13 cellular contexts compared by ENCODE assay signal in genomic region chr5:169670769-169671525, GRCh38. TPM values are rescaled to one million over a fixed set of nuclear protein-coding genes. Genes with fewer than 3 reads are reported as not detected.
A peak's percentile ranks its signal among the peaks of the same experiment; 100 is the strongest.
DNase-seq lines count a peak whose midpoint lies in the region; ATAC-seq and TF ChIP-seq lines count a peak whose summit lies in the region.
"Had no signal": no experiment of that assay in that cellular context is flagged by ENCODE, and none has a peak within 500 bp of the region (broad histone marks: within the 10 kb centered on the region; RNA-seq: fewer than 3 reads in every experiment).

No MANE protein-coding gene starts in this region.

- peaks cover 15 to 23% (median 22%) of the 10 kb centered on the region in 3 donors for H3K4me1 Mint-ChIP-seq in naive B cell

- peak; percentile 96 to 99 for ATAC-seq in activated CD4-positive, CD25-positive, alpha-beta regulatory T cell treated with anti-CD3 and anti-CD28 coated beads, Interleukin-2, amount 50 U/mL, for 24 hours
- peak; percentile 97 for ATAC-seq in GM21515 (IDR thresholded peaks at IDR 0.05; ENCODE audit: unreplicated experiment)
- peak; percentile 92 for ATAC-seq in HG03139 (IDR thresholded peaks at IDR 0.05; ENCODE audit: unreplicated experiment)
- ATAC-seq in naive B cell (ENCODE audit: low read depth in 2 of 2) = peak; percentile 25 to 52
- ATAC-seq: K562 had no signal

- H3K27ac ChIP-seq in coronary artery (no peak overlapping the region), left ventricle myocardium inferior (replicated peaks) (no peak overlapping the region)
- H3K27ac ChIP-seq: 22Rv1, brain microvascular endothelial cell, skin epidermis had no signal

- no peaks in the 10 kb centered on the region for H3K27me3 Mint-ChIP-seq in naive B cell

- no peaks in the 10 kb centered on the region for H3K9me3 ChIP-seq in left ventricle myocardium inferior (replicated peaks)

- DNase-seq in activated CD4-positive, CD25-positive, alpha-beta regulatory T cell treated with anti-CD3 and anti-CD28 coated beads, Interleukin-2, amount 50 U/mL, for 72 hours = no peak
- DNase-seq in naive B cell (no peak), coronary artery (ENCODE audit: low spot score) (no peak), amygdala (lab: John Stamatoyannopoulos, UW) (no peak), left ventricle myocardium inferior (no peak)
- DNase-seq: brain microvascular endothelial cell, mammary epithelial cell had no signal

- TF ChIP-seq CTCF in coronary artery (IDR thresholded peaks at IDR 0.05) (no peak), left ventricle myocardium inferior (IDR thresholded peaks at IDR 0.05; ENCODE audit: borderline replicate concordance) (no peak)

- peak overlapping the region in 1 of 8 donors; percentile 17 for H3K4me3 Mint-ChIP-seq in naive B cell

- peaks cover 17% of the 10 kb centered on the region for H3K27me3 ChIP-seq in left ventricle myocardium inferior (ENCODE audit: low read depth)
- H3K27me3 ChIP-seq: brain microvascular endothelial cell had no signal

- no peaks in the 10 kb centered on the region for H3K36me3 ChIP-seq in left ventricle myocardium inferior
- H3K36me3 ChIP-seq: brain microvascular endothelial cell had no signal

- H3K4me1 ChIP-seq in left ventricle myocardium inferior = no peaks in the 10 kb centered on the region

- H3K4me3 ChIP-seq in coronary artery (no peak overlapping the region), left ventricle myocardium inferior (no peak overlapping the region)
- H3K4me3 ChIP-seq: K562, skin epidermis had no signal

- H3K9me3 Mint-ChIP-seq in naive B cell = no peaks in the 10 kb centered on the region

- intact Hi-C loops in left ventricle myocardium inferior (cut with micrococcal nuclease) = no loop called here

- peak overlapping the region in 5 of 6 donors; percentile 3 to 78 (median 38) for H3K27ac Mint-ChIP-seq in naive B cell

- peaks cover 11 to 27% of the 10 kb centered on the region in 2 donors for H3K36me3 Mint-ChIP-seq in naive B cell

RNA-seq across cellular contexts. Expression of gene DOCK2, which starts 33.9 kb away (rescaled TPM):
- 100 to 1,000 TPM in 4 of 6 donors, 10 to 100 TPM in 2; 62.1 to 165 (median 106) TPM for polyA plus RNA-seq in naive B cell (ENCODE audit: low read depth in 6 of 6)
- 4.2 TPM for total RNA-seq in left ventricle myocardium inferior

Comparison
In these comparisons a context has a peak if more than half of its experiments do, and no peak if none do; other contexts are left out.
1. ATAC-seq: peak in every context shown above with its lines; median percentile 98 in activated CD4-positive, CD25-positive, alpha-beta regulatory T cell treated with anti-CD3 and anti-CD28 coated beads, Interleukin-2, amount 50 U/mL, for 24 hours; 97 in GM21515; 92 in HG03139; 38 in naive B cell.